In genomic region chr9:108815156-108815555, GRCh38 we compare ENCODE assay signal across 2 cellular contexts.
TF ChIP-seq lines count a peak whose summit lies in the region.

No MANE protein-coding gene starts in this region.

TF ChIP-seq in Ishikawa, 13 proteins besides CTCF, POLR2A, EP300 and RAD21:
- TF ChIP-seq YY1 (IDR thresholded peaks at IDR 0.05; ENCODE audit: low read depth) (no peak), TEAD4 (IDR thresholded peaks at IDR 0.05) (peak; percentile 47; the same call in 1 of the 2 replicates)
TF ChIP-seq in Ishikawa: peak in this region for 1.

TF ChIP-seq in H1, 55 proteins besides CTCF, POLR2A, EP300 and RAD21:
- TF ChIP-seq JUN (IDR thresholded peaks at IDR 0.05; ENCODE audit: low read depth, low read length) = no peak
- TF ChIP-seq JUND (IDR thresholded peaks at IDR 0.05; ENCODE audit: low read length) = peak; percentile 63; the same call in 1 of the 2 replicates
- TF ChIP-seq GTF2F1 (IDR thresholded peaks at IDR 0.05; ENCODE audit: borderline replicate concordance, low read depth, low read length) = no peak
- no peak for TF ChIP-seq MAFK (IDR thresholded peaks at IDR 0.05; ENCODE audit: low read depth, low read length)
- TF ChIP-seq ASH2L (IDR thresholded peaks at IDR 0.05; ENCODE audit: low read length) = no peak
